In the genomic region with DNA sequence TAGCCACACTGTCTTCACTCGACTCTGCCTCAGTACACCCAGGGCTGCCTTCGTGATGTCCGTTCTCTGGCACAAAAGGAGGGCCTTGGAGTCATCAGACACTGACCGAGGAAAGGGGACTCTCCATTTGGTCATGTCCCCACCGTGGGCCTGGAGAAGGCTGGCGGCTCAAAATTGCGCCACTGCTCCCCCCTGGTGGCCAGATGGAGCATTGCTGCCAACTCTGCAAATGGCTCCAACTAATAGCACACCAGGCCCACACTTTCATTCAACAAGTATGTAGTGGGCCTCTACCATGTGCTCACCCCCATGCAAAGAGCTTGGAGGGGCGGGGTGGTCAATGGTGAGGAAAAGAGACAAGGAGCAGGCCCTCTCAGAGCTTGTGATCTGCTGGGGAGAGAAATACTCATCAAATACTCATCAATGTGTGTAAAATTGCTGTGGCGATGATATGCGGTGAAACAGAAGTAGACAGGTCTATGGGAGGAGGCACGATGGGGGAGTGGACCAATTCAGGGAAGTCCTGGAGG, we compare ENCODE assay signal across 8 cellular contexts. TPM values are rescaled to one million over a fixed set of nuclear protein-coding genes. Genes with fewer than 3 reads are reported as not detected.
DNase-seq lines count a peak whose midpoint lies in the region; ATAC-seq and TF ChIP-seq lines count a peak whose summit lies in the region.

No MANE protein-coding gene starts in this region.

- no peaks in the 10 kb centered on the region for H3K9me3 ChIP-seq in tibial nerve

- no peak for TF ChIP-seq POLR2A in tibial nerve (IDR thresholded peaks at IDR 0.05)

- intact Hi-C loops in activated T-helper 2 cell treated with anti-CD3 and anti-CD28 coated beads, Interferon-gamma antibody, Interleukin-2, Interleukin-4, amounts not matched to agents 10 μg/mL and 5 μg/mL and 100 μg/mL, durations not matched to agents 14 hours and 24 hours and 36 hours (cut with micrococcal nuclease), result loop anchor here (2.0 kb wide), 2 partner anchors 120 to 208 kb away; no protein-coding TSS in a partner anchor

- H3K4me3 ChIP-seq in tibial nerve, result no peak overlapping the region

- H3K27me3 Mint-ChIP-seq in activated T-helper 2 cell treated with anti-CD3 and anti-CD28 coated beads, Interferon-gamma antibody, Interleukin-2, Interleukin-4, amounts not matched to agents 10 μg/mL and 5 μg/mL and 100 μg/mL, durations not matched to agents 14 hours and 24 hours and 36 hours (ENCODE audit: low read depth), result peaks cover 11% of the 10 kb centered on the region
- peaks cover 12% of the 10 kb centered on the region for H3K27me3 Mint-ChIP-seq in osteocyte (ENCODE audit: unreplicated experiment)

- no peak overlapping the region for H3K27ac ChIP-seq in foreskin keratinocyte
- no peak overlapping the region for H3K27ac ChIP-seq in tibial nerve

- CTCF ChIA-PET in HEK293T (lab: Yijun Ruan, JAX), result interaction anchor here (0.7 to 2.2 kb wide), 17 partner anchors 9 to 118 kb away, joined by 3 to 11 read pairs (median 3); partner anchors contain the start of gene NAT9

- POLR2A ChIA-PET in HEK293T (lab: Yijun Ruan, JAX), result interaction anchor here (1.7 to 1.8 kb wide), 2 partner anchors 9 to 12 kb away, joined by 6 to 7 read pairs; no protein-coding TSS in a partner anchor

- H3K36me3 Mint-ChIP-seq in activated T-helper 2 cell treated with anti-CD3 and anti-CD28 coated beads, Interferon-gamma antibody, Interleukin-2, Interleukin-4, amounts not matched to agents 10 μg/mL and 5 μg/mL and 100 μg/mL, durations not matched to agents 14 hours and 24 hours and 36 hours (ENCODE audit: low read depth), result peaks cover 12% of the 10 kb centered on the region
- H3K36me3 Mint-ChIP-seq in osteocyte (ENCODE audit: unreplicated experiment), result peaks cover 5% of the 10 kb centered on the region

- ATAC-seq in foreskin keratinocyte (peak; percentile 54), GM21576 (IDR thresholded peaks at IDR 0.05; ENCODE audit: unreplicated experiment) (no peak)

- H3K4me1 ChIP-seq in foreskin keratinocyte, result no peaks in the 10 kb centered on the region
- peaks cover 0 to 31% (median 17%) of the 10 kb centered on the region in 4 donors for H3K4me1 ChIP-seq in tibial nerve

- no peak overlapping the region for H3K4me3 Mint-ChIP-seq in activated T-helper 2 cell treated with anti-CD3 and anti-CD28 coated beads, Interferon-gamma antibody, Interleukin-2, Interleukin-4, amounts not matched to agents 10 μg/mL and 5 μg/mL and 100 μg/mL, durations not matched to agents 14 hours and 24 hours and 36 hours (ENCODE audit: low read depth)
- no peak overlapping the region for H3K4me3 Mint-ChIP-seq in osteocyte (ENCODE audit: unreplicated experiment)

- TF ChIP-seq CTCF in foreskin keratinocyte (conservative IDR thresholded peaks at IDR 0.05) (peak; percentile 90), osteocyte (IDR thresholded peaks at IDR 0.05) (peak; percentile 94), tibial nerve (IDR thresholded peaks at IDR 0.05) (peak; percentile 92 to 97 (median 97))

- H3K4me1 Mint-ChIP-seq in activated T-helper 2 cell treated with anti-CD3 and anti-CD28 coated beads, Interferon-gamma antibody, Interleukin-2, Interleukin-4, amounts not matched to agents 10 μg/mL and 5 μg/mL and 100 μg/mL, durations not matched to agents 14 hours and 24 hours and 36 hours (ENCODE audit: low read depth), result peaks cover 3% of the 10 kb centered on the region
- peaks cover 15% of the 10 kb centered on the region for H3K4me1 Mint-ChIP-seq in osteocyte (ENCODE audit: unreplicated experiment)

- 23 to 58% methylated on average over 4 to 11 of the region's 11 CpGs for WGBS in tibial nerve, 2 donors

- peak; percentile 48 for DNase-seq in CMK (ENCODE audit: low read depth)
- DNase-seq in HEK293T (ENCODE audit: extremely low spot score), result peak; percentile 80
- DNase-seq in SHP77 treated with DMSO at 0.1 percent for 48 hours (lab: John Stamatoyannopoulos, UW), result peak; percentile 50
- DNase-seq in activated T-helper 2 cell treated with anti-CD3 and anti-CD28 coated beads, Interferon-gamma antibody, Interleukin-2, Interleukin-4, amounts not matched to agents 10 μg/mL and 5 μg/mL and 100 μg/mL, durations not matched to agents 14 hours and 24 hours and 36 hours (ENCODE audit: low spot score), result peak; percentile 61
- DNase-seq in foreskin keratinocyte, result no peak
- peak; percentile 93 for DNase-seq in osteocyte (ENCODE audit: extremely low spot score, unreplicated experiment)
- peak; percentile 74 to 88 for DNase-seq in tibial nerve (ENCODE audit: low spot score in 2 of 2)

- no peak overlapping the region for H3K27ac Mint-ChIP-seq in activated T-helper 2 cell treated with anti-CD3 and anti-CD28 coated beads, Interferon-gamma antibody, Interleukin-2, Interleukin-4, amounts not matched to agents 10 μg/mL and 5 μg/mL and 100 μg/mL, durations not matched to agents 14 hours and 24 hours and 36 hours
- no peak overlapping the region for H3K27ac Mint-ChIP-seq in osteocyte (ENCODE audit: unreplicated experiment)

- H3K27me3 ChIP-seq in foreskin keratinocyte (peaks cover 25% of the 10 kb centered on the region), tibial nerve (peaks cover 0 to 18% of the 10 kb centered on the region in 2 donors)

- no peaks in the 10 kb centered on the region for H3K9me3 Mint-ChIP-seq in activated T-helper 2 cell treated with anti-CD3 and anti-CD28 coated beads, Interferon-gamma antibody, Interleukin-2, Interleukin-4, amounts not matched to agents 10 μg/mL and 5 μg/mL and 100 μg/mL, durations not matched to agents 14 hours and 24 hours and 36 hours
- H3K9me3 Mint-ChIP-seq in osteocyte (ENCODE audit: unreplicated experiment), result no peaks in the 10 kb centered on the region

- peaks cover 0 to 17% (median 0%) of the 10 kb centered on the region in 3 donors for H3K36me3 ChIP-seq in tibial nerve

- no peak for TF ChIP-seq EP300 in tibial nerve (IDR thresholded peaks at IDR 0.05)

TF ChIP-seq in HEK293T, 16 proteins besides CTCF, POLR2A, EP300 and RAD21:
- TF ChIP-seq CTBP1 (IDR thresholded peaks at IDR 0.05; ENCODE audit: borderline replicate concordance) (no peak), SP1 (IDR thresholded peaks at IDR 0.05) (no peak), FOXK2 (IDR thresholded peaks at IDR 0.05) (no peak), BHLHE40 (IDR thresholded peaks at IDR 0.05; ENCODE audit: borderline replicate concordance) (no peak), NFRKB (IDR thresholded peaks at IDR 0.05) (no peak), FOXM1 (IDR thresholded peaks at IDR 0.05; ENCODE audit: borderline replicate concordance) (no peak), LEF1 (IDR thresholded peaks at IDR 0.05; ENCODE audit: borderline replicate concordance) (no peak), SUZ12 (IDR thresholded peaks at IDR 0.05) (no peak), ARNT (IDR thresholded peaks at IDR 0.05) (no peak), FOXA1 (IDR thresholded peaks at IDR 0.05) (no peak), ELF4 (IDR thresholded peaks at IDR 0.05) (no peak), HDGF (IDR thresholded peaks at IDR 0.05; ENCODE audit: borderline replicate concordance) (no peak), ZNF384 (IDR thresholded peaks at IDR 0.05) (no peak), L3MBTL2 (conservative IDR thresholded peaks at IDR 0.05) (no peak)
- TF ChIP-seq, protein P1, sequence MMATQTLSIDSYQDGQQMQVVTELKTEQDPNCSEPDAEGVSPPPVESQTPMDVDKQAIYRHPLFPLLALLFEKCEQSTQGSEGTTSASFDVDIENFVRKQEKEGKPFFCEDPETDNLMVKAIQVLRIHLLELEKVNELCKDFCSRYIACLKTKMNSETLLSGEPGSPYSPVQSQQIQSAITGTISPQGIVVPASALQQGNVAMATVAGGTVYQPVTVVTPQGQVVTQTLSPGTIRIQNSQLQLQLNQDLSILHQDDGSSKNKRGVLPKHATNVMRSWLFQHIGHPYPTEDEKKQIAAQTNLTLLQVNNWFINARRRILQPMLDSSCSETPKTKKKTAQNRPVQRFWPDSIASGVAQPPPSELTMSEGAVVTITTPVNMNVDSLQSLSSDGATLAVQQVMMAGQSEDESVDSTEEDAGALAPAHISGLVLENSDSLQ (IDR thresholded peaks at IDR 0.05), result no peak
TF ChIP-seq in HEK293T: peak in this region for 0.

RNA-seq across cellular contexts. Expression of gene GRIN2C, which starts 5.2 kb away (rescaled TPM):
- 0.14 and 0.16 TPM in 2 replicates for total RNA-seq in activated T-helper 2 cell treated with anti-CD3 and anti-CD28 coated beads, Interferon-gamma antibody, Interleukin-2, Interleukin-4, amounts not matched to agents 10 μg/mL and 5 μg/mL and 100 μg/mL, durations not matched to agents 14 hours and 24 hours and 36 hours
- total RNA-seq in foreskin keratinocyte (not detected in 2 replicates), osteocyte (0.10 and 0.13 TPM in 2 replicates), tibial nerve (1 to 10 TPM in 1 of 4 donors, under 1 TPM in 3; 0.22 to 3.6 (median 0.50) TPM)
- not detected in 2 replicates for polyA plus RNA-seq in foreskin keratinocyte

RNA-seq across cellular contexts. Expression of gene FDXR, which starts 7.9 kb away (rescaled TPM):
- 17.8 and 19.7 TPM in 2 replicates for total RNA-seq in activated T-helper 2 cell treated with anti-CD3 and anti-CD28 coated beads, Interferon-gamma antibody, Interleukin-2, Interleukin-4, amounts not matched to agents 10 μg/mL and 5 μg/mL and 100 μg/mL, durations not matched to agents 14 hours and 24 hours and 36 hours
- total RNA-seq in foreskin keratinocyte (20.9 and 23.1 TPM in 2 replicates), osteocyte (9.1 and 11.2 TPM in 2 replicates), tibial nerve (10 to 100 TPM in 1 of 4 donors, 1 to 10 TPM in 3; 3.9 to 12.1 (median 8.8) TPM)
- 24.7 and 26.3 TPM in 2 replicates for polyA plus RNA-seq in foreskin keratinocyte

RNA-seq across cellular contexts. Expression of gene FADS6, which starts 28.5 kb away (rescaled TPM):
- not detected in 2 replicates for total RNA-seq in activated T-helper 2 cell treated with anti-CD3 and anti-CD28 coated beads, Interferon-gamma antibody, Interleukin-2, Interleukin-4, amounts not matched to agents 10 μg/mL and 5 μg/mL and 100 μg/mL, durations not matched to agents 14 hours and 24 hours and 36 hours
- total RNA-seq in foreskin keratinocyte (not detected in 2 replicates), osteocyte (not detected in 2 replicates), tibial nerve (not detected)
- polyA plus RNA-seq in foreskin keratinocyte, result not detected in 2 replicates

RNA-seq across cellular contexts. Expression of gene USH1G, which starts 58.1 kb away (rescaled TPM):
- total RNA-seq in activated T-helper 2 cell treated with anti-CD3 and anti-CD28 coated beads, Interferon-gamma antibody, Interleukin-2, Interleukin-4, amounts not matched to agents 10 μg/mL and 5 μg/mL and 100 μg/mL, durations not matched to agents 14 hours and 24 hours and 36 hours, result not detected in 2 replicates
- total RNA-seq in foreskin keratinocyte (0.10 and 0.11 TPM in 2 replicates), osteocyte (not detected in 2 replicates), tibial nerve (under 1 TPM in 1 of 4 donors, not detected in 3; 0.87 TPM)
- 0.04 and 0.08 TPM in 2 replicates for polyA plus RNA-seq in foreskin keratinocyte

RNA-seq across cellular contexts. Expression of gene OTOP2, which starts 59.1 kb away (rescaled TPM):
- total RNA-seq in activated T-helper 2 cell treated with anti-CD3 and anti-CD28 coated beads, Interferon-gamma antibody, Interleukin-2, Interleukin-4, amounts not matched to agents 10 μg/mL and 5 μg/mL and 100 μg/mL, durations not matched to agents 14 hours and 24 hours and 36 hours, result not detected in 2 replicates
- not detected in 2 replicates for total RNA-seq in foreskin keratinocyte
- not detected in 2 replicates for polyA plus RNA-seq in foreskin keratinocyte
- not detected in 2 replicates for total RNA-seq in osteocyte
- total RNA-seq in tibial nerve, result not detected

Comparison
In these comparisons a context has a peak if more than half of its experiments do, and no peak if none do; other contexts are left out.
1. DNase-seq: peak in CMK (single experiment), HEK293T (single experiment), SHP77 treated with DMSO at 0.1 percent for 48 hours (single experiment), activated T-helper 2 cell treated with anti-CD3 and anti-CD28 coated beads, Interferon-gamma antibody, Interleukin-2, Interleukin-4, amounts not matched to agents 10 μg/mL and 5 μg/mL and 100 μg/mL, durations not matched to agents 14 hours and 24 hours and 36 hours (single experiment), osteocyte (single experiment) and tibial nerve (2 of 2); none in foreskin keratinocyte (0 of 2).
2. Peak in every context shown above with its lines, with median percentiles within 50 percentile points of each other: CTCF ChIP-seq.